In genomic region chr13:20475927-20476691, GRCh38 we compare ENCODE assay signal across 9 cellular contexts. TPM values are rescaled to one million over a fixed set of nuclear protein-coding genes. Genes with fewer than 3 reads are reported as not detected.
DNase-seq lines count a peak whose midpoint lies in the region; ATAC-seq, FAIRE-seq and TF ChIP-seq lines count a peak whose summit lies in the region.
"Had no signal": no experiment of that assay in that cellular context is flagged by ENCODE, and none has a peak within 500 bp of the region (broad histone marks: within the 10 kb centered on the region; RNA-seq: fewer than 3 reads in every experiment).

No MANE protein-coding gene starts in this region.

- no peak for TF ChIP-seq POLR2A in H1 (IDR thresholded peaks at IDR 0.05; ENCODE audit: control extremely low read depth in 1 of 2, low read depth in 2 of 2, low read length in 2 of 2)
- no peak for TF ChIP-seq POLR2A in suprapubic skin (IDR thresholded peaks at IDR 0.05)

- WGBS in H1 (ENCODE audit: extremely low coverage in 1 of 2, insufficient coverage in 1 of 2, insufficient read length in 1 of 2, insufficient replicate concordance in 2 of 2, low coverage in 1 of 2, low lambda C conversion rate in 2 of 2, missing lambda C conversion rate in 1 of 2), 2 experiments: 67% methylated on average over 14 of the region's 18 CpGs; no CpG with 5 or more reads in 1 of the 2 experiments
- WGBS in suprapubic skin: 71% methylated on average over 17 of the region's 18 CpGs

- TF ChIP-seq EP300 in H1 (IDR thresholded peaks at IDR 0.05; ENCODE audit: borderline replicate concordance in 1 of 2, low read depth in 2 of 2, low read length in 2 of 2) (no peak; a peak in 1 of 3 replicates), suprapubic skin (IDR thresholded peaks at IDR 0.05) (no peak)

- H2BK12ac ChIP-seq in H1 (ENCODE audit: low read depth, low read length): 0 out of 2 replicates have a peak overlapping the region, but pooled peaks have one; percentile 29

- FAIRE-seq in H1 (lab: Jason Lieb, UNC): no peak

- H4K91ac ChIP-seq in H1 (replicated peaks; ENCODE audit: insufficient read length, low read length): peak overlapping the region; percentile 52

- DNase-seq in DMS53 (lab: John Stamatoyannopoulos, UW) (peak; percentile 47), DMS53 treated with DMSO at 0.1 percent for 48 hours (lab: John Stamatoyannopoulos, UW; ENCODE audit: unreplicated experiment) (no peak), H1 (ENCODE audit: low read depth in 1 of 2, low spot score in 2 of 2) (no peak), SKM-1 treated with dmso at 0.1 percent for 144 hours (lab: John Stamatoyannopoulos, UW; ENCODE audit: unreplicated experiment) (no peak), suprapubic skin (ENCODE audit: low spot score in 2 of 2) (no peak)
- peak; percentile 27 for DNase-seq in stimulated activated CD8-positive, alpha-beta memory T cell treated with anti-CD3 and anti-CD28 coated beads, Interleukin-15, amount 100 ng/mL, for 1 hour (ENCODE audit: low read depth)

- no peak overlapping the region; a peak in 1 of 7 replicates for H3K9ac ChIP-seq in H1 (replicated peaks in 1 of 4; ENCODE audit: extremely low read depth in 1 of 4, low read depth in 3 of 4, low read length in 3 of 4)

- no peaks in the 10 kb centered on the region for H3K36me3 ChIP-seq in H1 (ENCODE audit: control insufficient read depth in 2 of 4, insufficient read depth in 4 of 4, low read length in 3 of 4)
- peaks cover 4% of the 10 kb centered on the region for H3K36me3 ChIP-seq in suprapubic skin

- H3K23me2 ChIP-seq in H1 (ENCODE audit: low read depth, low read length): 0 out of 2 replicates have a peak, but pooled peaks cover 1% of the 10 kb centered on the region

- no peaks in the 10 kb centered on the region for H3K79me2 ChIP-seq in H1 (ENCODE audit: control insufficient read depth in 1 of 2, insufficient read depth in 2 of 2, low read length in 2 of 2)

- H4K20me1 ChIP-seq in H1 (replicated peaks in 1 of 2; ENCODE audit: control insufficient read depth in 1 of 2, insufficient read depth in 2 of 2, low read length in 2 of 2): no peaks in the 10 kb centered on the region

- H3K4me1 ChIP-seq in H1 (replicated peaks in 1 of 4; ENCODE audit: control insufficient read depth in 3 of 4, insufficient read depth in 4 of 4, low read length in 3 of 4): peaks cover 0 to 5% (median under 1%) of the 10 kb centered on the region in 4 experiments; a peak in 2 of 7 replicates
- H3K4me1 ChIP-seq in suprapubic skin: no peaks in the 10 kb centered on the region

- no peak overlapping the region for H2BK120ac ChIP-seq in H1 (replicated peaks; ENCODE audit: low read depth, low read length)

- peak overlapping the region; percentile 28 for H3K4ac ChIP-seq in H1 (replicated peaks; ENCODE audit: insufficient read length, low read depth, low read length)

- POLR2A ChIA-PET in H1 (lab: Charles Lee; ENCODE audit: partially characterized antibody): no interaction called here

- H3K18ac ChIP-seq in H1 (ENCODE audit: extremely low read depth, low read length): no peak overlapping the region

- H3K9me3 ChIP-seq in H1 (ENCODE audit: insufficient read depth in 2 of 2, low read depth in 1 of 2, low read length in 1 of 2) (no peaks in the 10 kb centered on the region; a peak in 1 of 4 replicates), suprapubic skin (no peaks in the 10 kb centered on the region)

- H3K4me3 ChIP-seq in H1 (ENCODE audit: extremely low read depth in 1 of 4, insufficient read depth in 2 of 4, low read depth in 3 of 4, low read length in 4 of 4): no peak overlapping the region
- no peak overlapping the region for H3K4me3 ChIP-seq in suprapubic skin

- peak; percentile 89 for ATAC-seq in HG03103 (IDR thresholded peaks at IDR 0.05; ENCODE audit: low read depth, unreplicated experiment)
- peak; percentile 90 to 95 for ATAC-seq in activated CD4-positive, CD25-positive, alpha-beta regulatory T cell treated with anti-CD3 and anti-CD28 coated beads, Interleukin-2, amount 50 U/mL, for 24 hours

- H3K23ac ChIP-seq in H1 (ENCODE audit: insufficient read length): no peak overlapping the region

- peak overlapping the region; percentile 32; the same call in 1 of the 2 replicates for H2BK5ac ChIP-seq in H1 (ENCODE audit: low read depth, low read length)

- no peak overlapping the region for H3K56ac ChIP-seq in H1 (replicated peaks; ENCODE audit: insufficient read length, low read depth, low read length)

- no peak for TF ChIP-seq CTCF in H1 (IDR thresholded peaks at IDR 0.05; ENCODE audit: control extremely low read depth in 1 of 3, insufficient read depth in 1 of 3, low read depth in 1 of 3, low read length in 3 of 3)
- no peak for TF ChIP-seq CTCF in suprapubic skin (IDR thresholded peaks at IDR 0.05)

- CTCF ChIA-PET in H1 (lab: Charles Lee; ENCODE audit: partially characterized antibody): interaction anchor here (0.8 to 1.6 kb wide), 3 partner anchors 12 to 279 kb away, joined by 3 to 6 read pairs (median 3); no protein-coding TSS in a partner anchor

- peak overlapping the region in 1 of 2 experiments; percentile 43; a peak in 2 of 4 replicates for H3K4me2 ChIP-seq in H1 (ENCODE audit: insufficient read depth in 1 of 2, low read depth in 2 of 2, low read length in 2 of 2)

- no peak overlapping the region for H2AFZ ChIP-seq in H1 (ENCODE audit: low read length)

- peak overlapping the region; percentile 93; the same call in 1 of the 2 replicates for H2BK15ac ChIP-seq in H1 (ENCODE audit: low read length)

- no peak overlapping the region; the same call in 1 of the 2 replicates for H2AK5ac ChIP-seq in H1 (ENCODE audit: low read depth, low read length)

- no peaks in the 10 kb centered on the region for H3K27me3 ChIP-seq in H1 (replicated peaks in 1 of 4; ENCODE audit: control insufficient read depth in 3 of 4, extremely low read depth in 1 of 4, insufficient read depth in 3 of 4, low read length in 3 of 4)
- no peaks in the 10 kb centered on the region for H3K27me3 ChIP-seq in suprapubic skin

- no peak for TF ChIP-seq RAD21 in H1 (IDR thresholded peaks at IDR 0.05 in 1 of 2, conservative IDR thresholded peaks at IDR 0.05 in 1 of 2; ENCODE audit: low read depth in 2 of 2, low read length in 2 of 2)

- no peak overlapping the region for H4K5ac ChIP-seq in H1 (ENCODE audit: insufficient read length, low read depth, low read length)

- no peak overlapping the region for H3K14ac ChIP-seq in H1 (ENCODE audit: insufficient read length)

- no peaks in the 10 kb centered on the region for H3K79me1 ChIP-seq in H1 (ENCODE audit: low read depth, low read length)

- H3K27ac ChIP-seq in H1 (ENCODE audit: low read depth, low read length) (no peak overlapping the region), suprapubic skin (no peak overlapping the region)
- H3K27ac ChIP-seq: 22Rv1 had no signal

- H2BK20ac ChIP-seq in H1 (ENCODE audit: low read length): no peak overlapping the region

- H4K8ac ChIP-seq in H1 (ENCODE audit: extremely low read depth, insufficient read depth, low read length): no peak overlapping the region

TF ChIP-seq in H1, 55 proteins besides CTCF, POLR2A, EP300 and RAD21:
- TF ChIP-seq HDAC2 (IDR thresholded peaks at IDR 0.05; ENCODE audit: borderline replicate concordance in 1 of 2, low read depth in 2 of 2, low read length in 2 of 2): no peak
- no peak for TF ChIP-seq JUND (IDR thresholded peaks at IDR 0.05; ENCODE audit: low read length)
- 0 out of 2 replicates have a peak, but pooled peaks have one; percentile 17 for TF ChIP-seq BACH1 (IDR thresholded peaks at IDR 0.05; ENCODE audit: low read length)
- TF ChIP-seq YY1 (IDR thresholded peaks at IDR 0.05; ENCODE audit: low read depth, low read length): no peak

RNA-seq across cellular contexts. Expression of gene CRYL1, which starts 49.5 kb away (rescaled TPM):
- 1.8 and 1.9 TPM in 2 replicates for total RNA-seq in H1 (2021; fragmentation: NEBNext Ultra II Directional; extraction: Animal tissue kit (Norgen Biotek cat#: 25700))
- polyA plus RNA-seq in H1 (2011; rRNA removed): 6.4 and 8.2 TPM in 2 replicates
- 8.1 TPM for polyA plus RNA-seq in H1 (2011; cell fraction: cytosol; rRNA removed)
- polyA plus RNA-seq in H1 (2011; cell fraction: nucleus; rRNA removed): 6.2 TPM
- 2.1 to 4.5 TPM (median 3.7 TPM) in 4 replicates for polyA plus RNA-seq in H1 (2012, experiment 1 of 2)
- 1.9 TPM for polyA plus RNA-seq in H1 (2012, experiment 2 of 2)
- 2.3 TPM for polyA plus RNA-seq in H1 (2013, experiment 1 of 2)
- 2.7 TPM for polyA plus RNA-seq in H1 (2013, experiment 2 of 2)
- polyA minus RNA-seq in H1 (2011; rRNA and poly(A)+ RNA removed): 5.5 and 6.1 TPM in 2 replicates
- polyA minus RNA-seq in H1 (2011; cell fraction: cytosol; rRNA and poly(A)+ RNA removed): not detected
- 3.3 TPM for polyA minus RNA-seq in H1 (2011; cell fraction: nucleus; rRNA and poly(A)+ RNA removed)
- 10 to 100 TPM; 15.9 to 20.1 (median 18.4) TPM for total RNA-seq in suprapubic skin

Comparison
In these comparisons a context has a peak if more than half of its experiments do, and no peak if none do; other contexts are left out.
1. DNase-seq: peak in DMS53 (single experiment) and stimulated activated CD8-positive, alpha-beta memory T cell treated with anti-CD3 and anti-CD28 coated beads, Interleukin-15, amount 100 ng/mL, for 1 hour (single experiment); none in DMS53 treated with DMSO at 0.1 percent for 48 hours (single experiment), H1 (0 of 2), SKM-1 treated with dmso at 0.1 percent for 144 hours (single experiment) and suprapubic skin (0 of 2).